In genomic region chr21:36150192-36150711, GRCh38 we compare ENCODE assay signal across 8 cellular contexts. TPM values are rescaled to one million over a fixed set of nuclear protein-coding genes. Genes with fewer than 3 reads are reported as not detected.
DNase-seq lines count a peak whose midpoint lies in the region; ATAC-seq and TF ChIP-seq lines count a peak whose summit lies in the region.

No MANE protein-coding gene starts in this region.

- no peak overlapping the region for H3K4me3 ChIP-seq in GM12865 (ENCODE audit: low read depth, low read length)
- no peak overlapping the region for H3K4me3 ChIP-seq in lower leg skin (ENCODE audit: low read depth, poor library complexity, severe bottlenecking)

- no peaks in the 10 kb centered on the region for H3K9me3 Mint-ChIP-seq in T-cell
- no peaks in the 10 kb centered on the region for H3K9me3 Mint-ChIP-seq in stimulated activated memory B cell treated with anti-CD40 and anti-IgM and Interleukin-4, amounts not matched to agents 10 μg/mL and 1 μg/mL and 100 μg/mL, for 72 hours

- H3K27ac Mint-ChIP-seq in T-cell: peak overlapping the region; percentile 93 to 98
- peak overlapping the region; percentile 89 for H3K27ac Mint-ChIP-seq in stimulated activated memory B cell treated with anti-CD40 and anti-IgM and Interleukin-4, amounts not matched to agents 10 μg/mL and 1 μg/mL and 100 μg/mL, for 72 hours

- TF ChIP-seq CTCF in GM12865 (IDR thresholded peaks at IDR 0.05; ENCODE audit: insufficient read depth, low read depth, low read length, missing control alignments) (no peak), lower leg skin (IDR thresholded peaks at IDR 0.05) (no peak)

- H3K4me3 Mint-ChIP-seq in T-cell: peak overlapping the region in 1 of 3 donors; percentile 55
- peak overlapping the region; percentile 57 for H3K4me3 Mint-ChIP-seq in stimulated activated memory B cell treated with anti-CD40 and anti-IgM and Interleukin-4, amounts not matched to agents 10 μg/mL and 1 μg/mL and 100 μg/mL, for 72 hours

- H3K36me3 Mint-ChIP-seq in T-cell: peaks cover 7% of the 10 kb centered on the region
- peaks cover 8% of the 10 kb centered on the region for H3K36me3 Mint-ChIP-seq in stimulated activated memory B cell treated with anti-CD40 and anti-IgM and Interleukin-4, amounts not matched to agents 10 μg/mL and 1 μg/mL and 100 μg/mL, for 72 hours

- CTCF ChIA-PET in T-cell (lab: Charles Lee): interaction anchor here (0.6 to 1.7 kb wide), 10 partner anchors 9 to 247 kb away, joined by 3 to 17 read pairs (median 3); no protein-coding TSS in a partner anchor

- WGBS in lower leg skin, 2 donors: 26 to 36% methylated on average over 3 of the region's 3 CpGs

- TF ChIP-seq POLR2A in lower leg skin (IDR thresholded peaks at IDR 0.05): no peak

- ATAC-seq in HG02763 (IDR thresholded peaks at IDR 0.05; ENCODE audit: unreplicated experiment) (peak; percentile 54), T-cell (replicated peaks in 1 of 4) (peak in 3 of 4 experiments; percentile 39 to 54 (median 40)), Right ventricle myocardium superior (ENCODE audit: poor library complexity) (peak; percentile 89)
- ATAC-seq in stimulated activated memory B cell treated with anti-CD40 and anti-IgM and Interleukin-4, amounts not matched to agents 10 μg/mL and 1 μg/mL and 100 μg/mL, for 72 hours: peak; percentile 94

- peaks cover 30 to 50% (median 37%) of the 10 kb centered on the region in 3 donors for H3K4me1 Mint-ChIP-seq in T-cell
- peaks cover 24% of the 10 kb centered on the region for H3K4me1 Mint-ChIP-seq in stimulated activated memory B cell treated with anti-CD40 and anti-IgM and Interleukin-4, amounts not matched to agents 10 μg/mL and 1 μg/mL and 100 μg/mL, for 72 hours

- DNase-seq in GM12865 (ENCODE audit: low read depth) (peak; percentile 60), T-cell (no peak), Right ventricle myocardium superior (peak; percentile 64), 8988T (no peak), lower leg skin (ENCODE audit: low spot score in 2 of 2) (no peak)
- no peak for DNase-seq in central memory CD4-positive, alpha-beta T cell

- no peaks in the 10 kb centered on the region for H3K27me3 Mint-ChIP-seq in T-cell
- no peaks in the 10 kb centered on the region for H3K27me3 Mint-ChIP-seq in stimulated activated memory B cell treated with anti-CD40 and anti-IgM and Interleukin-4, amounts not matched to agents 10 μg/mL and 1 μg/mL and 100 μg/mL, for 72 hours

- POLR2A ChIA-PET in T-cell (lab: Charles Lee): interaction anchor here in 1 of 2 donors (0.9 to 1.8 kb wide), 3 partner anchors 13 to 180 kb away, joined by 3 to 9 read pairs (median 4); partner anchors contain the start of gene MORC3

- intact Hi-C loops in Right ventricle myocardium superior (cut with DNase I): no loop called here
- intact Hi-C loops in lower leg skin (cut with DNase I; ENCODE audit: low total_unique reads): loop anchor here (5.0 kb wide), 1 partner anchor 57 kb away; no protein-coding TSS in a partner anchor

RNA-seq across cellular contexts. Expression of gene DOP1B, which starts 6.4 kb away (rescaled TPM):
- total RNA-seq in T-cell (10 to 100 TPM; 18.4 to 26.3 (median 23.1) TPM), Right ventricle myocardium superior (14.1 TPM), lower leg skin (10 to 100 TPM; 20.0 to 47.3 (median 33.5) TPM)

RNA-seq across cellular contexts. Expression of gene CBR3, which starts 15.4 kb away (rescaled TPM):
- total RNA-seq in T-cell (10 to 100 TPM in 2 of 5 donors, 1 to 10 TPM in 2, under 1 TPM in 1; 0.85 to 16.1 (median 8.1) TPM), Right ventricle myocardium superior (2.1 TPM), lower leg skin (10 to 100 TPM; 21.3 to 45.9 (median 37.9) TPM)

Comparison
In these comparisons a context has a peak if more than half of its experiments do, and no peak if none do; other contexts are left out.
1. DNase-seq: peak in GM12865 (single experiment) and Right ventricle myocardium superior (single experiment); none in T-cell (0 of 34), central memory CD4-positive, alpha-beta T cell (single experiment), 8988T (single experiment) and lower leg skin (0 of 2).
2. ATAC-seq: peak in every context shown above with its lines; median percentile 94 in stimulated activated memory B cell treated with anti-CD40 and anti-IgM and Interleukin-4, amounts not matched to agents 10 μg/mL and 1 μg/mL and 100 μg/mL, for 72 hours; 89 in Right ventricle myocardium superior; 54 in HG02763; 40 in T-cell.